27 cellular contexts compared by ENCODE assay signal in genomic region chr2:38650012-38650411, GRCh38. TPM values are rescaled to one million over a fixed set of nuclear protein-coding genes. Genes with fewer than 3 reads are reported as not detected.
"Had no signal": no experiment of that assay in that cellular context is flagged by ENCODE, and none has a peak within 500 bp of the region (broad histone marks: within the 10 kb centered on the region; RNA-seq: fewer than 3 reads in every experiment).

No MANE protein-coding gene starts in this region.

- H3K4me3 ChIP-seq: adrenal gland, ascending aorta, heart right ventricle, stomach, suprapubic skin, transverse colon had no signal

- H3K4me3 Mint-ChIP-seq: activated CD8-positive, alpha-beta T cell treated with anti-CD3 and anti-CD28 coated beads for 36 hours; activated naive CD8-positive, alpha-beta T cell; activated T-helper 17 cell treated with anti-CD3 and anti-CD28 coated beads, Interleukin-2, amount 50 U/mL, for 72 hours; memory B cell; stimulated activated effector memory CD8-positive, alpha-beta T cell treated with anti-CD3 and anti-CD28 coated beads, Interleukin-12 subunit alpha, Interleukin-12 subunit beta, amount 100 ng/mL, for 72 hours had no signal

- H3K27ac ChIP-seq: adrenal gland, brain microvascular endothelial cell, heart right ventricle, stomach, suprapubic skin, transverse colon, WERI-Rb-1 had no signal

- H3K27ac Mint-ChIP-seq: activated CD8-positive, alpha-beta T cell treated with anti-CD3 and anti-CD28 coated beads for 36 hours; activated naive CD8-positive, alpha-beta T cell; activated T-helper 17 cell treated with anti-CD3 and anti-CD28 coated beads, Interleukin-2, amount 50 U/mL, for 72 hours; memory B cell; stimulated activated effector memory CD8-positive, alpha-beta T cell treated with anti-CD3 and anti-CD28 coated beads, Interleukin-12 subunit alpha, Interleukin-12 subunit beta, amount 100 ng/mL, for 72 hours had no signal

- ATAC-seq: activated CD8-positive, alpha-beta T cell treated with anti-CD3 and anti-CD28 coated beads for 36 hours; activated T-helper 17 cell treated with anti-CD3 and anti-CD28 coated beads, Interleukin-2, amount 50 U/mL, for 72 hours; sciatic nerve; stimulated activated effector memory CD8-positive, alpha-beta T cell treated with anti-CD3 and anti-CD28 coated beads, Interleukin-12 subunit alpha, Interleukin-12 subunit beta, amount 100 ng/mL, for 72 hours had no signal

- H3K27me3 ChIP-seq: adrenal gland, ascending aorta, brain microvascular endothelial cell, heart right ventricle, stomach, suprapubic skin, transverse colon had no signal

- H3K36me3 ChIP-seq: adrenal gland, ascending aorta, brain microvascular endothelial cell, heart right ventricle, stomach, suprapubic skin, transverse colon, WERI-Rb-1 had no signal

- DNase-seq: activated CD8-positive, alpha-beta T cell treated with anti-CD3 and anti-CD28 coated beads for 36 hours; activated naive CD4-positive, alpha-beta T cell; activated T-cell treated with anti-CD3 and anti-CD28 coated beads, Interleukin-2, amount 50 U/mL, for 1 hour; brain microvascular endothelial cell; central memory CD4-positive, alpha-beta T cell; dermis blood vessel endothelial cell; effector CD8-positive, alpha-beta T cell; erythroblast; foreskin fibroblast; heart right ventricle; islet precursor cell; left cardiac atrium; occipital lobe; small intestine; stimulated activated CD4-positive, alpha-beta T cell treated with anti-CD3 and anti-CD28 coated beads, Interleukin-2, amount 100 ng/mL, for 24 hours; stomach; transverse colon had no signal

- H3K36me3 Mint-ChIP-seq: activated naive CD8-positive, alpha-beta T cell; memory B cell had no signal

- H3K27me3 Mint-ChIP-seq: activated CD8-positive, alpha-beta T cell treated with anti-CD3 and anti-CD28 coated beads for 36 hours; activated naive CD8-positive, alpha-beta T cell; activated T-helper 17 cell treated with anti-CD3 and anti-CD28 coated beads, Interleukin-2, amount 50 U/mL, for 72 hours had no signal

- H3K9me3 Mint-ChIP-seq: activated CD8-positive, alpha-beta T cell treated with anti-CD3 and anti-CD28 coated beads for 36 hours had no signal

RNA-seq across cellular contexts. Expression of gene GALM, which starts 15.9 kb away (rescaled TPM):
- polyA plus RNA-seq: neural cell had no signal
